ENCODE assay signal across 21 cellular contexts in the genomic region with DNA sequence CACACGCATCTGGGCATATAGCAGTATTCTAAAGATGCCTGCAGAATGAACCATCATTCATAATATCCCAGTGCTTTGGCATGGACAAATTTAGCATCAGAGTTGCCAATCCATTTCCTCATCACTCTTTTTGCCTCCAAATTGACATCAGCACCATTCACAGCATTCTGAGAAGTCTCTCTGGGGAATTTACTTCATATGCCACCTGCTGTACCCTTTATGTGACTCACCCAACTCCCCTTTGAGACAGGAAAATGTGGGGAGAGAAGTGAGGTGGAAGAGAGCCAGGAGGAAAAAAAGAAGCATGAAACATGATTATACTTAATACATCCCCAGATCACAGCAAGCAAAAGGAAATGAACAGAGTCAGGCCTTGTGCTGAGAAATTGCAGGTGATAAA. TPM values are rescaled to one million over a fixed set of nuclear protein-coding genes. Genes with fewer than 3 reads are reported as not detected.
DNase-seq lines count a peak whose midpoint lies in the region; ATAC-seq and TF ChIP-seq lines count a peak whose summit lies in the region.
"Had no signal": no experiment of that assay in that cellular context is flagged by ENCODE, and none has a peak within 500 bp of the region (broad histone marks: within the 10 kb centered on the region; RNA-seq: fewer than 3 reads in every experiment).

No MANE protein-coding gene starts in this region.

- H3K9me3 Mint-ChIP-seq in stimulated activated memory B cell treated with anti-CD40 and anti-IgM and Interleukin-4, amounts not matched to agents 10 μg/mL and 1 μg/mL and 100 μg/mL, for 72 hours = peaks cover 3% of the 10 kb centered on the region
- no peaks in the 10 kb centered on the region for H3K9me3 Mint-ChIP-seq in effector memory CD8-positive, alpha-beta T cell
- H3K9me3 Mint-ChIP-seq: natural killer cell treated with Interleukin-12 subunit alpha and Interleukin-12 subunit beta and Interleukin-15 and Interleukin-18, amount 100 ng/mL, for 72 hours had no signal

- H3K27ac ChIP-seq in SK-N-SH (ENCODE audit: low read depth in 2 of 2, low read length in 1 of 2) (no peak overlapping the region), MM.1S (ENCODE audit: low read length) (peak overlapping the region; percentile 40; the same call in 1 of the 2 replicates)
- H3K27ac ChIP-seq: foreskin keratinocyte, GM23248, parathyroid adenoma had no signal

- H3K27me3 ChIP-seq in SK-N-SH (ENCODE audit: insufficient read depth) = no peaks in the 10 kb centered on the region
- H3K27me3 ChIP-seq in MM.1S (replicated peaks; ENCODE audit: insufficient read depth, low read length) = no peaks in the 10 kb centered on the region
- H3K27me3 ChIP-seq: foreskin keratinocyte had no signal

- H3K4me3 ChIP-seq in SK-N-SH (ENCODE audit: low read depth in 2 of 2, low read length in 1 of 2) (no peak overlapping the region), MM.1S (ENCODE audit: low read length) (no peak overlapping the region)
- H3K4me3 ChIP-seq: GM23248 had no signal

- WGBS in SK-N-SH (ENCODE audit: low lambda C conversion rate) = 91% methylated on average over 1 of the region's 1 CpG

- peaks cover 37% of the 10 kb centered on the region for H3K4me1 Mint-ChIP-seq in stimulated activated memory B cell treated with anti-CD40 and anti-IgM and Interleukin-4, amounts not matched to agents 10 μg/mL and 1 μg/mL and 100 μg/mL, for 72 hours
- no peaks in the 10 kb centered on the region for H3K4me1 Mint-ChIP-seq in effector memory CD8-positive, alpha-beta T cell (ENCODE audit: low read depth in 2 of 2)

- H3K36me3 Mint-ChIP-seq in stimulated activated memory B cell treated with anti-CD40 and anti-IgM and Interleukin-4, amounts not matched to agents 10 μg/mL and 1 μg/mL and 100 μg/mL, for 72 hours = no peaks in the 10 kb centered on the region
- no peaks in the 10 kb centered on the region for H3K36me3 Mint-ChIP-seq in effector memory CD8-positive, alpha-beta T cell (ENCODE audit: insufficient read depth)
- H3K36me3 Mint-ChIP-seq: natural killer cell treated with Interleukin-12 subunit alpha and Interleukin-12 subunit beta and Interleukin-15 and Interleukin-18, amount 100 ng/mL, for 72 hours had no signal

- TF ChIP-seq CTCF in SK-N-SH (IDR thresholded peaks at IDR 0.05) = no peak
- TF ChIP-seq CTCF in MM.1S (IDR thresholded peaks at IDR 0.05; ENCODE audit: low read length) = no peak

- H3K27me3 Mint-ChIP-seq in stimulated activated memory B cell treated with anti-CD40 and anti-IgM and Interleukin-4, amounts not matched to agents 10 μg/mL and 1 μg/mL and 100 μg/mL, for 72 hours = no peaks in the 10 kb centered on the region
- peaks cover 0 to 20% of the 10 kb centered on the region in 2 donors for H3K27me3 Mint-ChIP-seq in effector memory CD8-positive, alpha-beta T cell

- peak overlapping the region; percentile 21 for H3K4me3 Mint-ChIP-seq in stimulated activated memory B cell treated with anti-CD40 and anti-IgM and Interleukin-4, amounts not matched to agents 10 μg/mL and 1 μg/mL and 100 μg/mL, for 72 hours
- no peak overlapping the region for H3K4me3 Mint-ChIP-seq in effector memory CD8-positive, alpha-beta T cell
- H3K4me3 Mint-ChIP-seq: natural killer cell treated with Interleukin-12 subunit alpha and Interleukin-12 subunit beta and Interleukin-15 and Interleukin-18, amount 100 ng/mL, for 72 hours had no signal

- H3K9ac ChIP-seq in SK-N-SH (no peak overlapping the region), MM.1S (ENCODE audit: low read length) (no peak overlapping the region)
- H3K9ac ChIP-seq: GM23248, parathyroid adenoma had no signal

- no peak for ATAC-seq in SK-N-SH treated with all-trans-retinoic acid at 6 μM for 48 hours
- ATAC-seq in stimulated activated memory B cell treated with anti-CD40 and anti-IgM and Interleukin-4, amounts not matched to agents 10 μg/mL and 1 μg/mL and 100 μg/mL, for 72 hours = peak; percentile 64
- ATAC-seq in effector memory CD8-positive, alpha-beta T cell (replicated peaks) = no peak
- no peak for ATAC-seq in left lobe of liver
- ATAC-seq: foreskin keratinocyte; natural killer cell treated with Interleukin-12 subunit alpha and Interleukin-12 subunit beta and Interleukin-15 and Interleukin-18, amount 100 ng/mL, for 72 hours had no signal

- POLR2A ChIA-PET in SK-N-SH (lab: Yijun Ruan, JAX) = no interaction called here

- H3K4me2 ChIP-seq in SK-N-SH (no peak overlapping the region), MM.1S (ENCODE audit: low read depth, low read length) (peak overlapping the region; percentile 31)

- TF ChIP-seq EP300 in SK-N-SH (IDR thresholded peaks at IDR 0.05; ENCODE audit: borderline replicate concordance in 1 of 2, low read depth in 1 of 2, low read length in 1 of 2) = no peak

- H3K9me3 ChIP-seq in SK-N-SH (no peaks in the 10 kb centered on the region), MM.1S (replicated peaks; ENCODE audit: insufficient read depth, low read length) (no peaks in the 10 kb centered on the region)

- DNase-seq in SK-N-SH (no peak), MM.1S (no peak), NCI-H345 treated with DMSO at 0.1 percent for 48 hours (lab: John Stamatoyannopoulos, UW; ENCODE audit: unreplicated experiment) (peak; percentile 18), left lobe of liver (ENCODE audit: low spot score) (no peak)
- no peak for DNase-seq in effector memory CD8-positive, alpha-beta T cell
- no peak for DNase-seq in stimulated activated CD4-positive, alpha-beta T cell treated with anti-CD3 and anti-CD28 coated beads, Interleukin-4, amount 100 ng/mL, for 1 hour
- DNase-seq: activated CD4-positive, alpha-beta T cell treated with anti-CD3 and anti-CD28 coated beads, Interleukin-2, amount 50 U/mL, for 4 hours; activated naive CD4-positive, alpha-beta T cell treated with Interleukin-2 at 50 U/mL for 16 hours; anterior cingulate cortex; DMS 273 treated with DMSO at 0.1 percent for 48 hours; foreskin keratinocyte; GM23248; NCI-H187; NCI-H526; OCI-M1; Right ventricle myocardium superior; stimulated activated CD4-positive, alpha-beta T cell treated with anti-CD3 and anti-CD28 coated beads, Interleukin-2, amount 100 ng/mL, for 24 hours had no signal

- H4K20me1 ChIP-seq in SK-N-SH (ENCODE audit: insufficient read depth) (no peaks in the 10 kb centered on the region), MM.1S (ENCODE audit: insufficient read depth, low read length) (no peaks in the 10 kb centered on the region)

- CTCF ChIA-PET in SK-N-SH (lab: Yijun Ruan, JAX) = interaction anchor here (1.0 kb wide), 1 partner anchor 57 kb away, joined by 3 read pairs; no protein-coding TSS in a partner anchor

- H3K9me2 ChIP-seq in SK-N-SH = no peaks in the 10 kb centered on the region
- H3K9me2 ChIP-seq in MM.1S (replicated peaks; ENCODE audit: insufficient read depth, low read length) = no peaks in the 10 kb centered on the region

- H3K27ac Mint-ChIP-seq in stimulated activated memory B cell treated with anti-CD40 and anti-IgM and Interleukin-4, amounts not matched to agents 10 μg/mL and 1 μg/mL and 100 μg/mL, for 72 hours = peak overlapping the region; percentile 65
- no peak overlapping the region for H3K27ac Mint-ChIP-seq in effector memory CD8-positive, alpha-beta T cell
- H3K27ac Mint-ChIP-seq: natural killer cell treated with Interleukin-12 subunit alpha and Interleukin-12 subunit beta and Interleukin-15 and Interleukin-18, amount 100 ng/mL, for 72 hours had no signal

- H3K36me3 ChIP-seq in SK-N-SH (replicated peaks in 1 of 2; ENCODE audit: control insufficient read depth in 1 of 2, insufficient read depth in 2 of 2, low read length in 1 of 2) (peaks cover 0 to 18% of the 10 kb centered on the region in 2 experiments), MM.1S (replicated peaks; ENCODE audit: insufficient read depth, low read length) (no peaks in the 10 kb centered on the region)

- no peak overlapping the region for H2AFZ ChIP-seq in SK-N-SH (ENCODE audit: low read depth)
- no peak overlapping the region for H2AFZ ChIP-seq in MM.1S (ENCODE audit: low read length)
- H2AFZ ChIP-seq: GM23248, parathyroid adenoma had no signal

- H3K4me1 ChIP-seq in SK-N-SH (ENCODE audit: control insufficient read depth in 1 of 2, insufficient read depth in 2 of 2, low read depth in 1 of 2, low read length in 1 of 2) (peaks cover 14 to 68% of the 10 kb centered on the region in 2 experiments; a peak in 3 of 4 replicates), MM.1S (ENCODE audit: low read length) (peaks cover 59% of the 10 kb centered on the region)
- H3K4me1 ChIP-seq: parathyroid adenoma had no signal

- H3K79me2 ChIP-seq in SK-N-SH (ENCODE audit: insufficient read depth) = peaks cover 64% of the 10 kb centered on the region; the same call in 1 of the 2 replicates
- peaks cover 17% of the 10 kb centered on the region for H3K79me2 ChIP-seq in MM.1S (ENCODE audit: low read length)
- H3K79me2 ChIP-seq: parathyroid adenoma had no signal

- H3F3A ChIP-seq in SK-N-SH (replicated peaks; ENCODE audit: insufficient read depth) = peaks cover 5% of the 10 kb centered on the region
- peaks cover 20% of the 10 kb centered on the region for H3F3A ChIP-seq in MM.1S (ENCODE audit: insufficient read depth, low read length)

- no peak for TF ChIP-seq RAD21 in SK-N-SH (IDR thresholded peaks at IDR 0.05; ENCODE audit: low read length)

TF ChIP-seq in SK-N-SH, 30 proteins besides CTCF, POLR2A, EP300 and RAD21 (continues in another document):
- TF ChIP-seq MXI1 (IDR thresholded peaks at IDR 0.05; ENCODE audit: low read depth, low read length) (no peak), IRF3 (IDR thresholded peaks at IDR 0.05; ENCODE audit: low read depth, low read length) (no peak)

TF ChIP-seq in SK-N-SH treated with all-trans-retinoic acid at 6 μM for 48 hours, 23 proteins besides CTCF, POLR2A, EP300 and RAD21:
- TF ChIP-seq ISL1 (CRISPR knock-in tag; IDR thresholded peaks at IDR 0.05) = no peak
TF ChIP-seq in SK-N-SH treated with all-trans-retinoic acid at 6 μM for 48 hours: peak in this region for 0.

RNA-seq across cellular contexts. Expression of gene RAB3B, which starts 37.4 kb away (rescaled TPM):
- 10.2 and 12.4 TPM in 2 replicates for polyA plus RNA-seq in SK-N-SH (2012; rRNA removed)
- 11.4 and 12.8 TPM in 2 replicates for polyA plus RNA-seq in SK-N-SH (2012; cell fraction: cytosol; rRNA removed)
- polyA plus RNA-seq in SK-N-SH (2012; cell fraction: nucleus; rRNA removed) = 9.2 and 15.1 TPM in 2 replicates
- 0.15 TPM for total RNA-seq in left lobe of liver
- total RNA-seq: Right ventricle myocardium superior had no signal
